In genomic region chr19:32720216-32720935, GRCh38 we compare ENCODE assay signal across 15 cellular contexts. TPM values are rescaled to one million over a fixed set of nuclear protein-coding genes. Genes with fewer than 3 reads are reported as not detected.
"Had no signal": no experiment of that assay in that cellular context is flagged by ENCODE, and none has a peak within 500 bp of the region (broad histone marks: within the 10 kb centered on the region; RNA-seq: fewer than 3 reads in every experiment).

No MANE protein-coding gene starts in this region.

- H3K4me3 ChIP-seq: gastrocnemius medialis, suprapubic skin, upper lobe of left lung had no signal

- H3K27ac ChIP-seq: gastrocnemius medialis, suprapubic skin, upper lobe of left lung had no signal

- H3K9me3 ChIP-seq: gastrocnemius medialis, suprapubic skin had no signal

- H3K4me1 ChIP-seq: gastrocnemius medialis, upper lobe of left lung had no signal

- H3K36me3 ChIP-seq: suprapubic skin had no signal

- DNase-seq: activated CD4-positive, alpha-beta T cell treated with anti-CD3 and anti-CD28 coated beads, Interleukin-2, amount 50 U/mL, for 4 hours; activated effector memory CD4-positive, alpha-beta T cell treated with Interleukin-2 at 50 U/mL for 16 hours; activated T-cell treated with anti-CD3 and anti-CD28 coated beads, Interleukin-2, amount 50 U/mL, for 1 hour; central memory CD4-positive, alpha-beta T cell; cortex of kidney; effector CD8-positive, alpha-beta T cell; gastrocnemius medialis; kidney glomerular epithelial cell; nephron progenitor cell; stimulated activated naive CD4-positive, alpha-beta T cell had no signal

- H3K27me3 ChIP-seq: gastrocnemius medialis, suprapubic skin, upper lobe of left lung had no signal

- ATAC-seq: activated CD4-positive, CD25-positive, alpha-beta regulatory T cell treated with anti-CD3 and anti-CD28 coated beads, Interleukin-2, amount 50 U/mL, for 24 hours; gastrocnemius medialis; sciatic nerve had no signal

RNA-seq across cellular contexts. Expression of gene TDRD12, which starts 0.8 kb away (rescaled TPM):
- total RNA-seq: mesenteric fat pad had no signal

RNA-seq across cellular contexts. Expression of gene RGS9BP, which starts 44.7 kb away (rescaled TPM):
- total RNA-seq: mesenteric fat pad had no signal
